ENCODE assay signal across 2 cellular contexts in genomic region chr15:59420108-59420507, GRCh38.
A peak's percentile ranks its signal among the peaks of the same experiment; 100 is the strongest.
TF ChIP-seq lines count a peak whose summit lies in the region.

No MANE protein-coding gene starts in this region.

TF ChIP-seq in GM23338, 12 proteins besides CTCF, POLR2A, EP300 and RAD21:
- TF ChIP-seq ETS1 (IDR thresholded peaks at IDR 0.05) (no peak), POLR2AphosphoS5 (IDR thresholded peaks at IDR 0.05; ENCODE audit: low read depth) (no peak), STAT1 (IDR thresholded peaks at IDR 0.05; ENCODE audit: unreplicated experiment) (no peak), CREB1 (CRISPR knock-in tag; IDR thresholded peaks at IDR 0.05; ENCODE audit: low read depth) (no peak), REST (IDR thresholded peaks at IDR 0.05; ENCODE audit: unreplicated experiment) (no peak), JUNB (IDR thresholded peaks at IDR 0.05; ENCODE audit: unreplicated experiment) (no peak), ZNF331 (CRISPR knock-in tag; IDR thresholded peaks at IDR 0.05; ENCODE audit: low read depth) (no peak), ZNF114 (CRISPR knock-in tag; IDR thresholded peaks at IDR 0.05) (no peak), EZH2phosphoT487 (IDR thresholded peaks at IDR 0.05; ENCODE audit: unreplicated experiment) (no peak), NANOG (IDR thresholded peaks at IDR 0.05; ENCODE audit: borderline replicate concordance) (no peak), ZNF462 (CRISPR knock-in tag; IDR thresholded peaks at IDR 0.05) (no peak), EZH2 (IDR thresholded peaks at IDR 0.05; ENCODE audit: low read depth, unreplicated experiment) (no peak)

TF ChIP-seq in GM12878, 131 proteins besides CTCF, POLR2A, EP300 and RAD21:
- TF ChIP-seq MYC (IDR thresholded peaks at IDR 0.05; ENCODE audit: insufficient read depth, insufficient read length, insufficient replicate concordance, low read length, severe bottlenecking) (no peak), RUNX3 (IDR thresholded peaks at IDR 0.05; ENCODE audit: low read length) (peak; percentile 56), TCF7 (IDR thresholded peaks at IDR 0.05; ENCODE audit: borderline replicate concordance) (no peak)
TF ChIP-seq in GM12878: peak in this region for 1.
